Comparison of ENCODE assay signal across 20 cellular contexts in the genomic region with DNA sequence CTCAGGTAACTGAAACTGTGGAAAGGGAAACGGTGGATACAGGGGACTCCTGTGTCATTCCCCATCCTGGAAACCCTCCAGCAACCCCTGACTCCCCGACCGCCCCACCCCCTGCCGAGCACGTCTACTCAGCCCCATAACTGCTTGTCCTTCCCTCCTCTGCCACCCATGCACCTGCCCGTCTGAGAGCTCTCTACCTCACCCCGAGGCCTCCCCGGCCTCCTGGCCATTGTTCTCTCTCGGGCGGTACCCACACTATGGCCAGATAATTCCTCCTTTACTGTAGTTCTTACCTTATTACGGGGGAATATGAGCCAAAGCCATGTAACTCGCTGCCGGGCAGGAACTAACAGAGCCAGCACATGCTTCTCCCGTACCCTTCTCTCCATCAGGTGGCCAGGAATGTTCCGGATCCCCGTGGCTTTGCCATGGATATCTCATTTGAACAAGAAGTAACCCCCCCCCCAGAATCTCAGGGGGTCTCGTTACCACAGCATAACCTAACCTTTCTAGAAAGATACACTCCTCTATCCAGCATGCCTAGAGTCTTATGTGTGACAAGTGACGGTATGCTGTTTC. TPM values are rescaled to one million over a fixed set of nuclear protein-coding genes. Genes with fewer than 3 reads are reported as not detected.
DNase-seq lines count a peak whose midpoint lies in the region; ATAC-seq, FAIRE-seq and TF ChIP-seq lines count a peak whose summit lies in the region.
"Had no signal": no experiment of that assay in that cellular context is flagged by ENCODE, and none has a peak within 500 bp of the region (broad histone marks: within the 10 kb centered on the region; RNA-seq: fewer than 3 reads in every experiment).

No MANE protein-coding gene starts in this region.

- H3K27ac ChIP-seq in liver (ENCODE audit: low read depth in 1 of 2, low read length in 2 of 2) (peak overlapping the region; percentile 63 to 72), HepG2 (ENCODE audit: extremely low read length, insufficient read depth, low read length) (no peak overlapping the region), right lobe of liver (peak overlapping the region in 2 of 3 donors; percentile 82 to 97), PC-3 (ENCODE audit: low read length) (no peak overlapping the region)
- H3K27ac ChIP-seq: BLaER1 treated with 17β-estradiol and CSF1 and Interleukin-3, amounts not matched to agents 10 nM and 100 nM; HL-60 had no signal

- WGBS in liver: 88% methylated on average over 18 of the region's 18 CpGs
- 40% methylated on average over 18 of the region's 18 CpGs for WGBS in HepG2 (ENCODE audit: low lambda C conversion rate)
- 80% methylated on average over 16 of the region's 18 CpGs for WGBS in right lobe of liver (ENCODE audit: insufficient coverage, low coverage, low lambda C conversion rate, missing lambda C conversion rate)

- TF ChIP-seq RAD21 in liver (IDR thresholded peaks at IDR 0.05) (no peak), HepG2 (CRISPR knock-in tag; IDR thresholded peaks at IDR 0.05) (no peak)

- H3K9ac ChIP-seq in liver (ENCODE audit: low read depth in 1 of 2, low read length in 2 of 2) (no peak overlapping the region), HepG2 (ENCODE audit: insufficient read depth, low read depth, low read length) (no peak overlapping the region), PC-3 (ENCODE audit: low read length) (no peak overlapping the region)
- H3K9ac ChIP-seq: BLaER1 treated with 17β-estradiol and CSF1 and Interleukin-3, amounts not matched to agents 10 nM and 100 nM had no signal

- no peaks in the 10 kb centered on the region for H3K9me3 ChIP-seq in liver (ENCODE audit: control insufficient read depth in 4 of 4, low read length in 3 of 4)
- H3K9me3 ChIP-seq in HepG2 (ENCODE audit: low read length): no peaks in the 10 kb centered on the region
- H3K9me3 ChIP-seq in right lobe of liver: no peaks in the 10 kb centered on the region
- H3K9me3 ChIP-seq in PC-3 (ENCODE audit: low read length): no peaks in the 10 kb centered on the region
- H3K9me3 ChIP-seq: BLaER1 treated with 17β-estradiol and CSF1 and Interleukin-3, amounts not matched to agents 10 nM and 100 nM had no signal

- no peaks in the 10 kb centered on the region for H3K9me3 Mint-ChIP-seq in stimulated activated naive B cell treated with anti-CD40 and anti-IgM and Interleukin-4, amounts not matched to agents 10 μg/mL and 1 μg/mL and 100 μg/mL, for 72 hours
- H3K9me3 Mint-ChIP-seq: CD8-positive, alpha-beta T cell had no signal

- H3K4me2 ChIP-seq in HepG2 (ENCODE audit: low read depth, low read length) (no peak overlapping the region), PC-3 (ENCODE audit: low read length) (no peak overlapping the region)

- in situ Hi-C loops in HepG2 (cut with HindIII; ENCODE audit: extremely low pct_ligation_motif_present, low pct_unique_long_range_greater_than_20kb): no loop called here

- POLR2A ChIA-PET in HepG2 (lab: Yijun Ruan, JAX): no interaction called here
- POLR2A ChIA-PET in PC-3 (lab: Charles Lee; ENCODE audit: unreplicated experiment): no interaction called here

- TF ChIP-seq CTCF in liver (IDR thresholded peaks at IDR 0.05; ENCODE audit: low read depth, low read length, missing input control) (no peak), HepG2 (CRISPR knock-in tag; IDR thresholded peaks at IDR 0.05) (no peak), right lobe of liver (IDR thresholded peaks at IDR 0.05) (no peak), PC-3 (conservative IDR thresholded peaks at IDR 0.05; ENCODE audit: low read depth, low read length) (no peak)

- FAIRE-seq in HepG2 (lab: Jason Lieb, UNC): no peak
- FAIRE-seq: GM12878 had no signal

- H3K4me3 Mint-ChIP-seq in stimulated activated naive B cell treated with anti-CD40 and anti-IgM and Interleukin-4, amounts not matched to agents 10 μg/mL and 1 μg/mL and 100 μg/mL, for 72 hours: no peak overlapping the region
- H3K4me3 Mint-ChIP-seq: B cell; CD8-positive, alpha-beta T cell; HFFc6 had no signal

- no peaks in the 10 kb centered on the region for H3K79me2 ChIP-seq in HepG2 (ENCODE audit: insufficient read depth, low read length)
- no peaks in the 10 kb centered on the region for H3K79me2 ChIP-seq in PC-3 (ENCODE audit: low read length)

- H3F3A ChIP-seq in PC-3 (ENCODE audit: low read length, unreplicated experiment): no peaks in the 10 kb centered on the region

- intact Hi-C loops in HepG2 (cut with micrococcal nuclease; ENCODE audit: unreplicated experiment): no loop called here
- intact Hi-C loops in right lobe of liver (cut with DNase I): no loop called here
- intact Hi-C loops in PC-3 (cut with micrococcal nuclease): loop anchor here (10.0 kb wide), 1 partner anchor 168 kb away; no protein-coding TSS in a partner anchor

- TF ChIP-seq POLR2A in HepG2 (IDR thresholded peaks at IDR 0.05; ENCODE audit: insufficient read depth in 1 of 2, low read depth in 2 of 2, low read length in 2 of 2) (no peak), right lobe of liver (IDR thresholded peaks at IDR 0.05) (no peak)

- H3K4me1 Mint-ChIP-seq in stimulated activated naive B cell treated with anti-CD40 and anti-IgM and Interleukin-4, amounts not matched to agents 10 μg/mL and 1 μg/mL and 100 μg/mL, for 72 hours: peaks cover 29 to 65% of the 10 kb centered on the region in 2 donors

- CTCF ChIA-PET in HepG2 (lab: Yijun Ruan, JAX; ENCODE audit: low intra/inter-chr PET ratio, low total read pairs): no interaction called here
- CTCF ChIA-PET in PC-3 (lab: Charles Lee): no interaction called here

- DNase-seq in HepG2 (ENCODE audit: low spot score) (no peak), right lobe of liver (peak in 1 of 3 donors; percentile 48), PC-3 (no peak)
- no peak for DNase-seq in stimulated activated naive B cell treated with anti-CD40 and anti-IgM and Interleukin-4, amounts not matched to agents 10 μg/mL and 1 μg/mL and 100 μg/mL, for 72 hours
- DNase-seq: Calu3; CD8-positive, alpha-beta T cell; DMS79 treated with DMSO at 0.1 percent for 48 hours; GF-D8; GOT3; H7 had no signal

- TF ChIP-seq EP300 in HepG2 (IDR thresholded peaks at IDR 0.05; ENCODE audit: low read depth in 2 of 2, low read length in 2 of 2) (no peak), HepG2 (CRISPR knock-in tag; IDR thresholded peaks at IDR 0.05; ENCODE audit: borderline replicate concordance) (no peak)

- no peaks in the 10 kb centered on the region for H3K9me2 ChIP-seq in PC-3 (replicated peaks; ENCODE audit: low read length)

- peaks cover 0 to 17% (median 10%) of the 10 kb centered on the region in 4 donors for H3K4me1 ChIP-seq in liver (ENCODE audit: control insufficient read depth in 4 of 4, insufficient read depth in 4 of 4, low read length in 3 of 4)
- H3K4me1 ChIP-seq in HepG2 (ENCODE audit: insufficient read depth, low read length): no peaks in the 10 kb centered on the region
- H3K4me1 ChIP-seq in right lobe of liver: peaks cover 0 to 30% (median 8%) of the 10 kb centered on the region in 4 donors
- 0 out of 2 replicates have a peak, but pooled peaks cover 3% of the 10 kb centered on the region for H3K4me1 ChIP-seq in PC-3 (ENCODE audit: insufficient read depth, low read length)

- H3K27me3 Mint-ChIP-seq in stimulated activated naive B cell treated with anti-CD40 and anti-IgM and Interleukin-4, amounts not matched to agents 10 μg/mL and 1 μg/mL and 100 μg/mL, for 72 hours: peaks cover 0 to 5% of the 10 kb centered on the region in 2 donors
- H3K27me3 Mint-ChIP-seq: B cell had no signal

- no peaks in the 10 kb centered on the region for H3K36me3 ChIP-seq in liver (ENCODE audit: control insufficient read depth in 4 of 4, insufficient read depth in 3 of 4, low read depth in 1 of 4, low read length in 3 of 4)
- no peaks in the 10 kb centered on the region for H3K36me3 ChIP-seq in HepG2 (replicated peaks in 1 of 2; ENCODE audit: control insufficient read depth in 1 of 2, insufficient read depth in 2 of 2, low read length in 2 of 2)
- H3K36me3 ChIP-seq in right lobe of liver: no peaks in the 10 kb centered on the region
- no peaks in the 10 kb centered on the region for H3K36me3 ChIP-seq in PC-3 (ENCODE audit: low read depth, low read length)
- H3K36me3 ChIP-seq: BLaER1 treated with 17β-estradiol and CSF1 and Interleukin-3, amounts not matched to agents 10 nM and 100 nM had no signal

- H3K36me3 Mint-ChIP-seq in stimulated activated naive B cell treated with anti-CD40 and anti-IgM and Interleukin-4, amounts not matched to agents 10 μg/mL and 1 μg/mL and 100 μg/mL, for 72 hours: peaks cover 4% of the 10 kb centered on the region in 2 donors

- H3K27ac Mint-ChIP-seq in stimulated activated naive B cell treated with anti-CD40 and anti-IgM and Interleukin-4, amounts not matched to agents 10 μg/mL and 1 μg/mL and 100 μg/mL, for 72 hours: peak overlapping the region; percentile 75
- H3K27ac Mint-ChIP-seq: B cell; CD8-positive, alpha-beta T cell; HFFc6 had no signal

- H2AFZ ChIP-seq in HepG2 (ENCODE audit: low read length): no peak overlapping the region
- no peak overlapping the region for H2AFZ ChIP-seq in PC-3 (ENCODE audit: low read length)

- H3K27me3 ChIP-seq in liver (ENCODE audit: control insufficient read depth in 4 of 4, insufficient read depth in 4 of 4, low read length in 3 of 4) (peaks cover 0 to 9% (median 8%) of the 10 kb centered on the region in 4 donors), HepG2 (ENCODE audit: control insufficient read depth in 1 of 2, insufficient read depth in 2 of 2, low read length in 2 of 2) (peaks cover 14 to 67% of the 10 kb centered on the region in 2 experiments; a peak in 4 of 5 replicates), right lobe of liver (peaks cover 0 to 2% of the 10 kb centered on the region in 2 donors), PC-3 (ENCODE audit: low read length) (peaks cover 36% of the 10 kb centered on the region)

- ATAC-seq in HepG2 (no peak), right lobe of liver (no peak), HG03135 (IDR thresholded peaks at IDR 0.05; ENCODE audit: unreplicated experiment) (no peak), PC-3 (no peak)
- no peak for ATAC-seq in stimulated activated naive B cell treated with anti-CD40 and anti-IgM and Interleukin-4, amounts not matched to agents 10 μg/mL and 1 μg/mL and 100 μg/mL, for 72 hours (replicated peaks)
- ATAC-seq: CD8-positive, alpha-beta T cell; GM12878; HCT116 had no signal

- H4K20me1 ChIP-seq in HepG2 (ENCODE audit: insufficient read depth, low read length) (no peaks in the 10 kb centered on the region), PC-3 (ENCODE audit: low read length) (no peaks in the 10 kb centered on the region)

- BruUV-seq in HepG2 (replicated peaks; lab: Mats Ljungman, UMichigan) (no TSS peak), PC-3 (replicated peaks; lab: Mats Ljungman, UMichigan) (no TSS peak)

- H3K4me3 ChIP-seq in liver (ENCODE audit: low read depth in 1 of 3, low read length in 3 of 3): no peak overlapping the region
- H3K4me3 ChIP-seq in HepG2 (replicated peaks in 1 of 3; ENCODE audit: insufficient read depth in 1 of 3, low read depth in 2 of 3, low read length in 3 of 3): no peak overlapping the region
- H3K4me3 ChIP-seq in right lobe of liver: peak overlapping the region in 1 of 3 donors; percentile 18
- H3K4me3 ChIP-seq in PC-3 (ENCODE audit: low read length): no peak overlapping the region
- H3K4me3 ChIP-seq: BLaER1 treated with 17β-estradiol and CSF1 and Interleukin-3, amounts not matched to agents 10 nM and 100 nM; GM12878 had no signal

RNA-seq across cellular contexts. Expression of a gene that starts 4.8 kb away (rescaled TPM):
- total RNA-seq in liver (1 to 10 TPM; 1.0 to 1.2 TPM), HepG2 (2016; rRNA removed; fragmentation: Illumina TruSeq; extraction: Trizol) (0.07 and 0.09 TPM in 2 replicates), right lobe of liver (1 to 10 TPM in 4 of 6 experiments, under 1 TPM in 2; 0.24 to 5.0 (median 1.6) TPM), PC-3 (2014; rRNA removed) (0.15 TPM in 1 of 2 replicates, not detected in the other)
- polyA plus RNA-seq in liver (1 to 10 TPM in 1 of 2 donors, under 1 TPM in 1; 0.68 to 1.6 TPM), HepG2 (2011; rRNA removed) (0.07 TPM in 2 replicates)
- not detected in 2 replicates for total RNA-seq in HepG2 (2016; cell fraction: cytosol; rRNA removed; fragmentation: Illumina TruSeq; extraction: Trizol; ENCODE audit: low read depth)
- total RNA-seq in HepG2 (2016; cell fraction: insoluble cytoplasmic fraction; rRNA removed; fragmentation: Illumina TruSeq; extraction: Trizol): 0.06 and 0.13 TPM in 2 replicates
- total RNA-seq in HepG2 (2016; cell fraction: membrane; rRNA removed; fragmentation: Illumina TruSeq; extraction: Trizol): 0.19 and 0.21 TPM in 2 replicates
- total RNA-seq in HepG2 (2016; cell fraction: nucleus; rRNA removed; fragmentation: Illumina TruSeq; extraction: Trizol): 0.09 TPM in 1 of 2 replicates, not detected in the other
- polyA plus RNA-seq in HepG2 (2011; cell fraction: cytosol; rRNA removed): 0.04 and 0.24 TPM in 2 replicates
- polyA plus RNA-seq in HepG2 (2011; cell fraction: nucleus; rRNA removed): 0.16 and 0.51 TPM in 2 replicates
- polyA plus RNA-seq in HepG2 (2012): 0.04 and 0.11 TPM in 2 replicates
- polyA plus RNA-seq in HepG2 (2016; cell fraction: cytosol; fragmentation: Illumina TruSeq; extraction: Trizol; ENCODE audit: low read depth): not detected in 2 replicates
- polyA plus RNA-seq in HepG2 (2016; cell fraction: insoluble cytoplasmic fraction; fragmentation: Illumina TruSeq; extraction: Trizol; ENCODE audit: low read depth): 0.09 and 0.10 TPM in 2 replicates
- 0.03 and 0.05 TPM in 2 replicates for polyA plus RNA-seq in HepG2 (2016; cell fraction: membrane; fragmentation: Illumina TruSeq; extraction: Trizol; ENCODE audit: low read depth)
- polyA plus RNA-seq in HepG2 (2016; cell fraction: nucleus; fragmentation: Illumina TruSeq; extraction: Trizol; ENCODE audit: insufficient read depth, low read depth): 0.11 and 0.30 TPM in 2 replicates
- 0.72 TPM in 1 of 2 replicates, not detected in the other for polyA minus RNA-seq in HepG2 (2011; rRNA and poly(A)+ RNA removed; ENCODE audit: low replicate concordance)
- not detected in 2 replicates for polyA minus RNA-seq in HepG2 (2011; cell fraction: cytosol; rRNA and poly(A)+ RNA removed)
- polyA minus RNA-seq in HepG2 (2011; cell fraction: nucleus; rRNA and poly(A)+ RNA removed): 0.12 and 0.13 TPM in 2 replicates
- total RNA-seq: A172, Calu3, HFFc6, IMR-90 had no signal
- polyA plus RNA-seq: IMR-90 had no signal

Comparison
In these comparisons a context has a peak if more than half of its experiments do, and no peak if none do; other contexts are left out.
1. H3K27ac ChIP-seq: peak in liver (2 of 2) and right lobe of liver (2 of 3); none in HepG2 (single experiment) and PC-3 (single experiment).